In the genomic region with DNA sequence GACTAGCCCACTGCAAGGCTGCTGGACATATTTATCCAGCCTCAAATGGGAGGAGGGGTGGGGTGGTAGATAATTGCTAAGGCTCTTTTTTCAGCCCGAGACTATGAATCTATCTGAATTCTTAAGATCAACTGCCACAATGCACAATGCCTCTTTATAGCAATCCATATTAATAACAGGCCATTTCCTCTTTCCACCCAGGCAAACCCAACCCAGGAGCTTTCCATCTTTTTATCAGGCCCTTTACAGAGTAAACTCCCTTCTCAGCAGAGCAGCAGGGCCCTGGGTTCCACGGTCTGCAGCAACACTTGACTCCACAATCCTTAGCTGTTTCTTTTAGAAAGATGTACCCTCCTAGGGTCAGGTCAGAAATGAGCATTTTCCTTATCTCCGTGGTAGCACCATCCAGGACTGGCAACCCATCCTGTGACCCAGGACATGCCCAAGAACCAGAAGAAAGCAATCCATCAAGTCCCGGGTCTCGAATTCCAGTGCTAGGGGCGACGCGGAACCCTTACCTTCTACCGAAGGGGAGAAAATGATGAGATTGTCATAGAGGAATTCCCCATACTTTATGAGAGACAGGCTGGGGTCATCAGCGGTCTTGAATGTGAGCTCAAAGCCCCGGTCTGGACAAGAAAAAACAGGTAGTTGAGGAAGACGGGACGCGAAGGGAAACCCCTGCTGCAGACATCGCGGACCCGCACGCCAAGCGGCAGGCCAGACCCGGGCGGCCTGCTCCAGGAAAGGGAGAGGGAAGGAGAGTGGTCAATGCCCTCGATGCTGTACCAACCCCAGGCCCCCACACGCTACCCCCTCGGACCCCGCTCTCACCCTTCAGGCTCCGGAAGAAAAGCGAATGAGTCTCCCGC, we compare ENCODE assay signal across 8 cellular contexts. TPM values are rescaled to one million over a fixed set of nuclear protein-coding genes. Genes with fewer than 3 reads are reported as not detected.
DNase-seq lines count a peak whose midpoint lies in the region; ATAC-seq and TF ChIP-seq lines count a peak whose summit lies in the region.

No MANE protein-coding gene starts in this region.

- H3K4me3 ChIP-seq in HFF-Myc (replicated peaks; ENCODE audit: low read depth, low read length), result peak overlapping the region; percentile 93
- peak overlapping the region; percentile 94 for H3K4me3 ChIP-seq in fibroblast of mammary gland (ENCODE audit: control insufficient read depth, low read depth, low read length)
- H3K4me3 ChIP-seq in retinal pigment epithelial cell (ENCODE audit: low read length), result peak overlapping the region; percentile 95

- H3K27ac ChIP-seq in VCaP, result peak overlapping the region; percentile 90

- TF ChIP-seq CTCF in CD14-positive monocyte (IDR thresholded peaks at IDR 0.05) (peak; percentile 13), HFF-Myc (IDR thresholded peaks at IDR 0.05; ENCODE audit: low read depth, low read length, missing control alignments) (no peak), VCaP (conservative IDR thresholded peaks at IDR 0.05) (no peak), fibroblast of mammary gland (conservative IDR thresholded peaks at IDR 0.05; ENCODE audit: control insufficient read depth, insufficient read depth, low read depth, low read length) (no peak), retinal pigment epithelial cell (conservative IDR thresholded peaks at IDR 0.05; ENCODE audit: low read depth, low read length) (no peak), GM20000 (IDR thresholded peaks at IDR 0.05; ENCODE audit: extremely low read depth, missing control alignments) (no peak)

- H3K27ac Mint-ChIP-seq in CD14-positive monocyte, result peak overlapping the region; percentile 89 to 96 (median 93)

- no peaks in the 10 kb centered on the region for H3K27me3 Mint-ChIP-seq in CD14-positive monocyte (ENCODE audit: low read depth in 3 of 3)

- no peak for ATAC-seq in HG03469 (IDR thresholded peaks at IDR 0.05; ENCODE audit: unreplicated experiment)

- DNase-seq in CD14-positive monocyte (ENCODE audit: low spot score) (no peak), HFF-Myc (ENCODE audit: extremely low read depth, low read depth) (no peak), fibroblast of mammary gland (ENCODE audit: low read depth) (no peak), retinal pigment epithelial cell (ENCODE audit: low read depth) (no peak), mucosa of gallbladder (ENCODE audit: low spot score) (no peak), GM20000 (ENCODE audit: low spot score) (no peak)

- peak overlapping the region; percentile 96 for H3K4me3 Mint-ChIP-seq in CD14-positive monocyte

- peaks cover 33 to 42% of the 10 kb centered on the region in 2 donors for H3K36me3 Mint-ChIP-seq in CD14-positive monocyte

- H3K9me3 Mint-ChIP-seq in CD14-positive monocyte, result peaks cover 0 to 2% (median 0%) of the 10 kb centered on the region in 7 donors

- H3K4me1 Mint-ChIP-seq in CD14-positive monocyte, result peaks cover 29% of the 10 kb centered on the region

- intact Hi-C loops in CD14-positive monocyte (cut with micrococcal nuclease), result loop anchor here in 1 of 2 donors (2.0 kb wide), 1 partner anchor 26 kb away; no protein-coding TSS in a partner anchor

RNA-seq across cellular contexts. Expression of gene DDOST, which starts 0.6 kb away (rescaled TPM):
- 100 to 1,000 TPM; 241 to 245 TPM for polyA plus RNA-seq in CD14-positive monocyte
- total RNA-seq in mucosa of gallbladder, result 200 TPM

RNA-seq across cellular contexts. Expression of gene PINK1, which starts 27.3 kb away (rescaled TPM):
- 10 to 100 TPM; 24.0 to 32.7 TPM for polyA plus RNA-seq in CD14-positive monocyte
- 72.9 TPM for total RNA-seq in mucosa of gallbladder

RNA-seq across cellular contexts. Expression of gene KIF17, which starts 57.2 kb away (rescaled TPM):
- polyA plus RNA-seq in CD14-positive monocyte, result not detected
- total RNA-seq in mucosa of gallbladder, result 4.7 TPM
